Comparison of ENCODE assay signal across 8 cellular contexts in the genomic region with DNA sequence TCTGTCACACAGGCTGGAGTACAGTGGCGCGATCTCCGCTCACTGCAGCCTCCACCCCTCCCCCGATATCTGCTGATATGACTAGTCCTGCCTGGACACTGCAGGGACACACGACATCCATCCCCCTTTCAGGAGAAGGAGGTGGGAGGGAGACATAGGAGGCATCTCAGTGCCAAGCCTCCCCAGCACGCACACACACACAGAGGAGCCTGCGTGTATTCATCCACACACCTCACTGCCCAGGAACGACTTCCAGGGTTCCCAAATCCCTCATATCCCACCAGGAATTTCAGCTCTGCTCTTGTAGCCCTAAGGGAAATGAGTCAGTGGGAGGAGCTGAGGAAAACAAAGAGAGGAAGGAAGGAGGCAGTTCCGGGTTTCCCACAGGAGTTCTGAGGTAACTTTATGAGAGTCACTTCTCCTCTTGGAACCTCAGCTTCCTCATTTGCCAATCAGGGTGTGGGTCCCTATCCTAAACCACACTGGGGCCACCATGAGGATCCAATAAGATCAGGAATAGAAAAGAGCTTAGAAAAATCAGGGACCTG. TPM values are rescaled to one million over a fixed set of nuclear protein-coding genes. Genes with fewer than 3 reads are reported as not detected.
DNase-seq lines count a peak whose midpoint lies in the region; ATAC-seq lines count a peak whose summit lies in the region.

No MANE protein-coding gene starts in this region.

- peaks cover 0 to 4% of the 10 kb centered on the region in 2 donors for H3K36me3 Mint-ChIP-seq in activated naive CD4-positive, alpha-beta T cell treated with anti-CD3 and anti-CD28 coated beads, Interleukin-2, amount 50 U/mL, for 72 hours

- H3K27ac Mint-ChIP-seq in stimulated activated naive CD8-positive, alpha-beta T cell treated with anti-CD3 and anti-CD28 coated beads, Interleukin-15, amount 100 ng/mL, for 72 hours = no peak overlapping the region
- no peak overlapping the region for H3K27ac Mint-ChIP-seq in activated naive CD4-positive, alpha-beta T cell treated with anti-CD3 and anti-CD28 coated beads, Interleukin-2, amount 50 U/mL, for 72 hours

- peak overlapping the region; percentile 10 for H2AFZ ChIP-seq in ACC112 (ENCODE audit: low read length, unreplicated experiment)

- ATAC-seq in stimulated activated naive CD8-positive, alpha-beta T cell treated with anti-CD3 and anti-CD28 coated beads, Interleukin-15, amount 100 ng/mL, for 72 hours = no peak
- no peak for ATAC-seq in activated naive CD4-positive, alpha-beta T cell treated with anti-CD3 and anti-CD28 coated beads, Interleukin-2, amount 50 U/mL, for 72 hours

- peak overlapping the region; percentile 76 for H3K27ac ChIP-seq in ACC112 (ENCODE audit: low read depth, low read length)

- H3K36me3 ChIP-seq in ACC112 (ENCODE audit: insufficient read depth, low read length) = no peaks in the 10 kb centered on the region

- H3K4me1 Mint-ChIP-seq in stimulated activated naive CD8-positive, alpha-beta T cell treated with anti-CD3 and anti-CD28 coated beads, Interleukin-15, amount 100 ng/mL, for 72 hours = peaks cover 28% of the 10 kb centered on the region

- H3K4me3 Mint-ChIP-seq in stimulated activated naive CD8-positive, alpha-beta T cell treated with anti-CD3 and anti-CD28 coated beads, Interleukin-15, amount 100 ng/mL, for 72 hours = no peak overlapping the region

- H3K27me3 Mint-ChIP-seq in stimulated activated naive CD8-positive, alpha-beta T cell treated with anti-CD3 and anti-CD28 coated beads, Interleukin-15, amount 100 ng/mL, for 72 hours = no peaks in the 10 kb centered on the region

- DNase-seq in MV-4-11 (lab: John Stamatoyannopoulos, UW) (peak; percentile 66), dermis microvascular lymphatic vessel endothelial cell (ENCODE audit: low read depth in 2 of 2) (peak; percentile 97 to 98), lung microvascular endothelial cell (ENCODE audit: low read depth in 2 of 2) (peak; percentile 98), superior temporal gyrus (ENCODE audit: extremely low spot score) (no peak)
- no peak for DNase-seq in stimulated activated naive CD8-positive, alpha-beta T cell treated with anti-CD3 and anti-CD28 coated beads, Interleukin-15, amount 100 ng/mL, for 72 hours
- no peak for DNase-seq in activated naive CD4-positive, alpha-beta T cell treated with Interleukin-2 at 50 U/mL for 16 hours
- no peak for DNase-seq in activated naive CD4-positive, alpha-beta T cell treated with anti-CD3 and anti-CD28 coated beads, Interleukin-2, amount 50 U/mL, for 72 hours (ENCODE audit: low spot score in 2 of 2)

- H3K4me3 ChIP-seq in ACC112 (ENCODE audit: low read depth, low read length) = peak overlapping the region; percentile 56

- no peaks in the 10 kb centered on the region for H3K9me3 Mint-ChIP-seq in stimulated activated naive CD8-positive, alpha-beta T cell treated with anti-CD3 and anti-CD28 coated beads, Interleukin-15, amount 100 ng/mL, for 72 hours
- peaks cover 0 to 4% of the 10 kb centered on the region in 2 donors for H3K9me3 Mint-ChIP-seq in activated naive CD4-positive, alpha-beta T cell treated with anti-CD3 and anti-CD28 coated beads, Interleukin-2, amount 50 U/mL, for 72 hours

- no peaks in the 10 kb centered on the region for H3K27me3 ChIP-seq in ACC112 (ENCODE audit: insufficient read depth, low read length)

- peaks cover 27% of the 10 kb centered on the region for H3K4me1 ChIP-seq in ACC112 (ENCODE audit: control insufficient read depth, insufficient read depth, low read length, unreplicated experiment)

- H3K79me2 ChIP-seq in ACC112 (ENCODE audit: control insufficient read depth, insufficient read depth, low read length, unreplicated experiment) = no peaks in the 10 kb centered on the region

RNA-seq across cellular contexts. Expression of a gene that starts 37.2 kb away (rescaled TPM):
- total RNA-seq in dermis microvascular lymphatic vessel endothelial cell = 20.0 and 20.2 TPM in 2 replicates
- total RNA-seq in lung microvascular endothelial cell = 10.7 and 13.5 TPM in 2 replicates
- 10 to 100 TPM; 10.8 to 24.3 TPM for total RNA-seq in activated naive CD4-positive, alpha-beta T cell treated with anti-CD3 and anti-CD28 coated beads, Interleukin-2, amount 50 U/mL, for 72 hours

RNA-seq across cellular contexts. Expression of a gene that starts 40.4 kb away (rescaled TPM):
- total RNA-seq in dermis microvascular lymphatic vessel endothelial cell (3.0 and 5.9 TPM in 2 replicates), lung microvascular endothelial cell (3.2 and 3.9 TPM in 2 replicates)
- total RNA-seq in activated naive CD4-positive, alpha-beta T cell treated with anti-CD3 and anti-CD28 coated beads, Interleukin-2, amount 50 U/mL, for 72 hours = 10 to 100 TPM in 1 of 2 donors, not detected in 1; 17.3 TPM

Comparison
In these comparisons a context has a peak if more than half of its experiments do, and no peak if none do; other contexts are left out.
1. DNase-seq: peak in MV-4-11 (single experiment), dermis microvascular lymphatic vessel endothelial cell (2 of 2) and lung microvascular endothelial cell (2 of 2); none in stimulated activated naive CD8-positive, alpha-beta T cell treated with anti-CD3 and anti-CD28 coated beads, Interleukin-15, amount 100 ng/mL, for 72 hours (0 of 2), activated naive CD4-positive, alpha-beta T cell treated with Interleukin-2 at 50 U/mL for 16 hours (single experiment), activated naive CD4-positive, alpha-beta T cell treated with anti-CD3 and anti-CD28 coated beads, Interleukin-2, amount 50 U/mL, for 72 hours (0 of 2) and superior temporal gyrus (single experiment).